Comparison of ENCODE assay signal across 8 cellular contexts in genomic region chr17:49576906-49577650, GRCh38. TPM values are rescaled to one million over a fixed set of nuclear protein-coding genes. Genes with fewer than 3 reads are reported as not detected.
DNase-seq lines count a peak whose midpoint lies in the region; ATAC-seq, FAIRE-seq and TF ChIP-seq lines count a peak whose summit lies in the region.

No MANE protein-coding gene starts in this region.

- DNase-seq in AG09309 (ENCODE audit: low read depth) = no peak
- DNase-seq in OCI-LY7 (ENCODE audit: low spot score) = no peak
- no peak for DNase-seq in endothelial cell of umbilical vein (ENCODE audit: low read depth, low spot score)
- no peak for DNase-seq in mesenteric fat pad (ENCODE audit: low spot score)
- no peak for DNase-seq in AG08396 (ENCODE audit: low spot score)

- H3K4me2 ChIP-seq in OCI-LY7 (ENCODE audit: low read length) (0 out of 2 replicates have a peak overlapping the region, but pooled peaks have one; percentile 43), endothelial cell of umbilical vein (ENCODE audit: insufficient read depth, low read length) (peak overlapping the region; percentile 70)

- no peak for FAIRE-seq in endothelial cell of umbilical vein (lab: Jason Lieb, UNC)

- H2AFZ ChIP-seq in OCI-LY7 (ENCODE audit: low read length) (no peak overlapping the region), endothelial cell of umbilical vein (ENCODE audit: low read depth, low read length) (peak overlapping the region; percentile 98)

- POLR2A ChIA-PET in OCI-LY7 (lab: Charles Lee) (no interaction called here), endothelial cell of umbilical vein (lab: Charles Lee) (no interaction called here)

- H3K36me3 ChIP-seq in OCI-LY7 (ENCODE audit: insufficient read depth, low read length) (no peaks in the 10 kb centered on the region), endothelial cell of umbilical vein (ENCODE audit: control insufficient read depth in 2 of 2, extremely low read depth in 1 of 2, insufficient read depth in 2 of 2, low read length in 2 of 2) (no peaks in the 10 kb centered on the region)

- no peaks in the 10 kb centered on the region for H3K9me2 ChIP-seq in OCI-LY7 (ENCODE audit: insufficient read depth, low read length)

- H3K4me1 ChIP-seq in OCI-LY7 (ENCODE audit: insufficient read depth, low read length, poor library complexity, severe bottlenecking) (peaks cover 10% of the 10 kb centered on the region), endothelial cell of umbilical vein (ENCODE audit: control insufficient read depth, extremely low read depth, insufficient read depth, low read length) (peaks cover 13% of the 10 kb centered on the region)

- BruUV-seq in OCI-LY7 (replicated peaks; lab: Mats Ljungman, UMichigan) (no TSS peak), endothelial cell of umbilical vein (replicated peaks; lab: Mats Ljungman, UMichigan) (no TSS peak)

- no peaks in the 10 kb centered on the region for H4K20me1 ChIP-seq in OCI-LY7 (ENCODE audit: insufficient read depth, low read length)
- H4K20me1 ChIP-seq in endothelial cell of umbilical vein (replicated peaks; ENCODE audit: control insufficient read depth, extremely low read depth, insufficient read depth, low read length) = no peaks in the 10 kb centered on the region

- no peak for TF ChIP-seq POLR2A in endothelial cell of umbilical vein (IDR thresholded peaks at IDR 0.05; ENCODE audit: low read depth, low read length)

- intact Hi-C loops in OCI-LY7 (cut with micrococcal nuclease; ENCODE audit: unreplicated experiment) (no loop called here), endothelial cell of umbilical vein (cut with micrococcal nuclease) (no loop called here)

- no peak overlapping the region for H3K27ac ChIP-seq in OCI-LY7 (ENCODE audit: low read depth, low read length, poor library complexity, severe bottlenecking)
- H3K27ac ChIP-seq in endothelial cell of umbilical vein (ENCODE audit: insufficient read depth, low read depth, low read length) = no peak overlapping the region

- dilution Hi-C loops in endothelial cell of umbilical vein (cut with MboI; ENCODE audit: extremely low pct_ligation_motif_present, low sequenced_read_pairs) = no loop called here

- no peak overlapping the region for H3K27ac Mint-ChIP-seq in nephron

- H3K9me3 Mint-ChIP-seq in nephron = no peaks in the 10 kb centered on the region

- CTCF ChIA-PET in OCI-LY7 (lab: Charles Lee; ENCODE audit: unreplicated experiment) (no interaction called here), endothelial cell of umbilical vein (lab: Charles Lee) (interaction anchor here (0.5 to 14.0 kb wide), 10 partner anchors 9 to 420 kb away, joined by 3 to 786 read pairs (median 6); partner anchors contain the start of genes SLC35B1 and SPOP)

- peak overlapping the region; percentile 83 to 89 (median 86) for H3K4me3 Mint-ChIP-seq in nephron

- peak overlapping the region; percentile 89 for H3K4me3 ChIP-seq in AG09309 (ENCODE audit: control insufficient read depth, low read depth, low read length)
- H3K4me3 ChIP-seq in OCI-LY7 (ENCODE audit: low read depth, low read length, poor library complexity, severe bottlenecking) = no peak overlapping the region
- H3K4me3 ChIP-seq in endothelial cell of umbilical vein (replicated peaks in 1 of 3; ENCODE audit: insufficient read depth in 1 of 3, low read depth in 1 of 3, low read length in 3 of 3) = peak overlapping the region; percentile 58 to 70 (median 62)

- ATAC-seq in HG02623 (IDR thresholded peaks at IDR 0.05; ENCODE audit: unreplicated experiment) (no peak), HG02981 (IDR thresholded peaks at IDR 0.05; ENCODE audit: unreplicated experiment) (no peak)

- H3K9me3 ChIP-seq in OCI-LY7 (ENCODE audit: low read length) = no peaks in the 10 kb centered on the region
- H3K9me3 ChIP-seq in endothelial cell of umbilical vein (replicated peaks; ENCODE audit: control insufficient read depth, insufficient read depth, low read length) = no peaks in the 10 kb centered on the region

- no peaks in the 10 kb centered on the region for H3K79me2 ChIP-seq in OCI-LY7 (ENCODE audit: insufficient read depth, low read depth, low read length)
- H3K79me2 ChIP-seq in endothelial cell of umbilical vein (ENCODE audit: control insufficient read depth, insufficient read depth, low read length) = no peaks in the 10 kb centered on the region

- no peaks in the 10 kb centered on the region for H3K4me1 Mint-ChIP-seq in nephron

- H3K27me3 ChIP-seq in endothelial cell of umbilical vein (ENCODE audit: control insufficient read depth in 2 of 2, insufficient read depth in 2 of 2, low read length in 2 of 2) = peaks cover 0 to 7% of the 10 kb centered on the region in 2 experiments

- H3K36me3 Mint-ChIP-seq in nephron (ENCODE audit: low read depth) = no peaks in the 10 kb centered on the region

- peaks cover 53% of the 10 kb centered on the region for H3K27me3 Mint-ChIP-seq in nephron (ENCODE audit: low read depth)

- TF ChIP-seq CTCF in AG09309 (IDR thresholded peaks at IDR 0.05; ENCODE audit: control insufficient read depth, insufficient read depth, low read depth, low read length, missing control alignments) (no peak), OCI-LY7 (conservative IDR thresholded peaks at IDR 0.05; ENCODE audit: low read length) (no peak), endothelial cell of umbilical vein (IDR thresholded peaks at IDR 0.05; ENCODE audit: extremely low read depth in 1 of 2, insufficient read depth in 1 of 2, low read depth in 1 of 2, low read length in 2 of 2) (no peak), nephron (IDR thresholded peaks at IDR 0.05; ENCODE audit: unreplicated experiment in 3 of 3) (no peak)

- H3K9me1 ChIP-seq in endothelial cell of umbilical vein (replicated peaks; ENCODE audit: control insufficient read depth, extremely low read depth, insufficient read depth, low read length) = no peaks in the 10 kb centered on the region

- no peak overlapping the region for H3K9ac ChIP-seq in endothelial cell of umbilical vein (replicated peaks; ENCODE audit: extremely low read depth, insufficient read depth, low read length)

TF ChIP-seq in endothelial cell of umbilical vein, 7 proteins besides CTCF, POLR2A, EP300 and RAD21:
- TF ChIP-seq MYC (IDR thresholded peaks at IDR 0.05; ENCODE audit: low read depth, low read length) (no peak), GATA2 (IDR thresholded peaks at IDR 0.05; ENCODE audit: insufficient read depth, insufficient read length, low read depth, low read length) (no peak), JUN (IDR thresholded peaks at IDR 0.05; ENCODE audit: borderline replicate concordance, insufficient read depth, insufficient read length, low read depth) (no peak), FOS (IDR thresholded peaks at IDR 0.05; ENCODE audit: borderline replicate concordance, insufficient read depth, low read length) (no peak), EZH2 (IDR thresholded peaks at IDR 0.05; ENCODE audit: borderline replicate concordance, low read depth, low read length, severe bottlenecking) (no peak), POLR2AphosphoS5 (IDR thresholded peaks at IDR 0.05; ENCODE audit: insufficient read depth, low read depth, low read length) (no peak)
- TF ChIP-seq, protein P1, sequence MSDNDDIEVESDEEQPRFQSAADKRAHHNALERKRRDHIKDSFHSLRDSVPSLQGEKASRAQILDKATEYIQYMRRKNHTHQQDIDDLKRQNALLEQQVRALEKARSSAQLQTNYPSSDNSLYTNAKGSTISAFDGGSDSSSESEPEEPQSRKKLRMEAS (IDR thresholded peaks at IDR 0.05; ENCODE audit: insufficient read depth, insufficient read length) = no peak

RNA-seq across cellular contexts. Expression of gene NXPH3, which starts 1.4 kb away (rescaled TPM):
- total RNA-seq in OCI-LY7 (2014; rRNA removed; shearing (Covaris generic)) = not detected in 2 replicates
- total RNA-seq in OCI-LY7 (2022) (not detected in 2 replicates), endothelial cell of umbilical vein (2.0 and 2.1 TPM in 2 replicates), mesenteric fat pad (3.8 TPM)
- 1.7 and 2.1 TPM in 2 replicates for polyA plus RNA-seq in endothelial cell of umbilical vein
- 1.8 and 2.1 TPM in 2 replicates for polyA plus RNA-seq in endothelial cell of umbilical vein (2011; cell fraction: cytosol; rRNA removed)
- 0.93 and 0.97 TPM in 2 replicates for polyA plus RNA-seq in endothelial cell of umbilical vein (2011; cell fraction: nucleus; rRNA removed)
- polyA plus RNA-seq in endothelial cell of umbilical vein (2012) = 0.43 and 1.4 TPM in 2 replicates
- 1.7 and 2.2 TPM in 2 replicates for polyA minus RNA-seq in endothelial cell of umbilical vein
- polyA minus RNA-seq in endothelial cell of umbilical vein (2011; cell fraction: cytosol; rRNA and poly(A)+ RNA removed) = not detected
- polyA minus RNA-seq in endothelial cell of umbilical vein (2011; cell fraction: nucleus; rRNA and poly(A)+ RNA removed) = 0.29 and 0.72 TPM in 2 replicates
